ENCODE assay signal across 1 cellular context in the genomic region with DNA sequence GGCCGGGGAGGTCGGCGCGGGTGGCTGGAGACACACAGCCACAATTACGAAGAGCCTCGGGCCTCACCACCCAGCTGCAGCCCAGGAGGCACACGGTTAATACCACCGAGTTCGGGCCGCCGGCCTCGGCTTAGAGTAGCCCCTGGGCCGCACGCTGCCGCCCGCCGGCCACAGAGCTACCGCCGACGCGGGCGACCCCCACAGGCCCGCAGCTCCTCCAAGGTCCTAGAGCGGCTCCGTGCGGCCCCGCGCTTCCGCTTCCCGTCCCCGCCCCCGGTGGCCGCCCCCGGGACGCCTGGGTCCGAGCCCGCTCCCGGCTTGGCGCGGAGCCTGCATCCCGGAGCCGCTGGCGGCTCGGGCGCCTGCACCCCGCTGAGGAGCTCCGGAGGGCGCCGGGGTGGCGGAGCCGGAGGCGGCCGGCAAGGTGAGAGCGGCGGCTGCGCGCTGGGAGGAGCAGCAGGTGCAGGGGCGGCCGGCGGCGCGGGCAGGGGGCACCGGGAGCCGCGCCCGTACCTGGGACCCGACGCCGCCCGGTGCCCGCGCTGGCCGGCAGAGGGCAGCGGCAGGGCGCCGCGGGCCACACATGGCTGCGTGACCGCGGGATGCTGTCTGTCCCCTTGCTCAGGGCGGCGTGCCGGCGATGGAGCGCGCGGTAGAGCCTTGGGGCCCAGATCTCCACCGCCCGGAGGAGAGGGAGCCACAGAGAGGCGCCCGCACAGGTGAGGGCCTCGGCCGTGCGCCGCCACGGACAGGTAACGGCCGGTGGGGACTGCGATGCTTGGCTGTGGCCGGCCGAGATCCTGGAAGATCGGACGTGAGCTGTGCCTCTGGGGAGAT.
A peak's percentile ranks its signal among the peaks of the same experiment; 100 is the strongest.
TF ChIP-seq lines count a peak whose summit lies in the region.

A gene (plus strand): TSS at position 266 of the 837 bp plus-strand sequence. CDS start 375 bp downstream, at position 641.

TF ChIP-seq in HEK293, 187 proteins besides CTCF, POLR2A, EP300 and RAD21 (continued from another document and continues in another):
- TF ChIP-seq, protein P1, sequence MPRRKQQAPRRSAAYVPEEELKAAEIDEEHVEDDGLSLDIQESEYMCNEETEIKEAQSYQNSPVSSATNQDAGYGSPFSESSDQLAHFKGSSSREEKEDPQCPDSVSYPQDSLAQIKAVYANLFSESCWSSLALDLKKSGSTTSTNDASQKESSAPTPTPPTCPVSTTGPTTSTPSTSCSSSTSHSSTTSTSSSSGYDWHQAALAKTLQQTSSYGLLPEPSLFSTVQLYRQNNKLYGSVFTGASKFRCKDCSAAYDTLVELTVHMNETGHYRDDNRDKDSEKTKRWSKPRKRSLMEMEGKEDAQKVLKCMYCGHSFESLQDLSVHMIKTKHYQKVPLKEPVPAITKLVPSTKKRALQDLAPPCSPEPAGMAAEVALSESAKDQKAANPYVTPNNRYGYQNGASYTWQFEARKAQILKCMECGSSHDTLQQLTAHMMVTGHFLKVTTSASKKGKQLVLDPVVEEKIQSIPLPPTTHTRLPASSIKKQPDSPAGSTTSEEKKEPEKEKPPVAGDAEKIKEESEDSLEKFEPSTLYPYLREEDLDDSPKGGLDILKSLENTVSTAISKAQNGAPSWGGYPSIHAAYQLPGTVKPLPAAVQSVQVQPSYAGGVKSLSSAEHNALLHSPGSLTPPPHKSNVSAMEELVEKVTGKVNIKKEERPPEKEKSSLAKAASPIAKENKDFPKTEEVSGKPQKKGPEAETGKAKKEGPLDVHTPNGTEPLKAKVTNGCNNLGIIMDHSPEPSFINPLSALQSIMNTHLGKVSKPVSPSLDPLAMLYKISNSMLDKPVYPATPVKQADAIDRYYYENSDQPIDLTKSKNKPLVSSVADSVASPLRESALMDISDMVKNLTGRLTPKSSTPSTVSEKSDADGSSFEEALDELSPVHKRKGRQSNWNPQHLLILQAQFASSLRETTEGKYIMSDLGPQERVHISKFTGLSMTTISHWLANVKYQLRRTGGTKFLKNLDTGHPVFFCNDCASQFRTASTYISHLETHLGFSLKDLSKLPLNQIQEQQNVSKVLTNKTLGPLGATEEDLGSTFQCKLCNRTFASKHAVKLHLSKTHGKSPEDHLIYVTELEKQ (tag by site-specific recombination; IDR thresholded peaks at IDR 0.05; ENCODE audit: borderline replicate concordance), result no peak; the same call in 1 of the 2 replicates
- TF ChIP-seq ZNF48 (tag by site-specific recombination; IDR thresholded peaks at IDR 0.05), result no peak
- no peak for TF ChIP-seq ZNF423 (tag by site-specific recombination; IDR thresholded peaks at IDR 0.05)
- no peak for TF ChIP-seq ZNF664 (tag by site-specific recombination; IDR thresholded peaks at IDR 0.05)
- peak; percentile 55 for TF ChIP-seq SP7 (tag by site-specific recombination; IDR thresholded peaks at IDR 0.05)
- peak; percentile 84 for TF ChIP-seq SP3 (tag by site-specific recombination; IDR thresholded peaks at IDR 0.05)
- TF ChIP-seq ZNF785 (tag by site-specific recombination; IDR thresholded peaks at IDR 0.05), result peak; percentile 81; the same call in 1 of the 2 replicates
- TF ChIP-seq BCL11B (tag by site-specific recombination; IDR thresholded peaks at IDR 0.05; ENCODE audit: low read depth), result peak; percentile 37; the same call in 1 of the 2 replicates
- TF ChIP-seq ZNF391 (tag by site-specific recombination; IDR thresholded peaks at IDR 0.05; ENCODE audit: borderline replicate concordance, low read depth), result peak; percentile 80; the same call in 1 of the 2 replicates
- TF ChIP-seq OSR2 (tag by site-specific recombination; IDR thresholded peaks at IDR 0.05), result peak; percentile 53
- TF ChIP-seq GLIS1 (tag by site-specific recombination; IDR thresholded peaks at IDR 0.05), result peak; percentile 77
- TF ChIP-seq ZFP69B (tag by site-specific recombination; IDR thresholded peaks at IDR 0.05), result peak; percentile 69
- TF ChIP-seq ZNF350 (tag by site-specific recombination; IDR thresholded peaks at IDR 0.05), result no peak
- TF ChIP-seq, protein P2, sequence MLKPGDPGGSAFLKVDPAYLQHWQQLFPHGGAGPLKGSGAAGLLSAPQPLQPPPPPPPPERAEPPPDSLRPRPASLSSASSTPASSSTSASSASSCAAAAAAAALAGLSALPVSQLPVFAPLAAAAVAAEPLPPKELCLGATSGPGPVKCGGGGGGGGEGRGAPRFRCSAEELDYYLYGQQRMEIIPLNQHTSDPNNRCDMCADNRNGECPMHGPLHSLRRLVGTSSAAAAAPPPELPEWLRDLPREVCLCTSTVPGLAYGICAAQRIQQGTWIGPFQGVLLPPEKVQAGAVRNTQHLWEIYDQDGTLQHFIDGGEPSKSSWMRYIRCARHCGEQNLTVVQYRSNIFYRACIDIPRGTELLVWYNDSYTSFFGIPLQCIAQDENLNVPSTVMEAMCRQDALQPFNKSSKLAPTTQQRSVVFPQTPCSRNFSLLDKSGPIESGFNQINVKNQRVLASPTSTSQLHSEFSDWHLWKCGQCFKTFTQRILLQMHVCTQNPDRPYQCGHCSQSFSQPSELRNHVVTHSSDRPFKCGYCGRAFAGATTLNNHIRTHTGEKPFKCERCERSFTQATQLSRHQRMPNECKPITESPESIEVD (tag by site-specific recombination; IDR thresholded peaks at IDR 0.05), result no peak
- TF ChIP-seq, protein P3, sequence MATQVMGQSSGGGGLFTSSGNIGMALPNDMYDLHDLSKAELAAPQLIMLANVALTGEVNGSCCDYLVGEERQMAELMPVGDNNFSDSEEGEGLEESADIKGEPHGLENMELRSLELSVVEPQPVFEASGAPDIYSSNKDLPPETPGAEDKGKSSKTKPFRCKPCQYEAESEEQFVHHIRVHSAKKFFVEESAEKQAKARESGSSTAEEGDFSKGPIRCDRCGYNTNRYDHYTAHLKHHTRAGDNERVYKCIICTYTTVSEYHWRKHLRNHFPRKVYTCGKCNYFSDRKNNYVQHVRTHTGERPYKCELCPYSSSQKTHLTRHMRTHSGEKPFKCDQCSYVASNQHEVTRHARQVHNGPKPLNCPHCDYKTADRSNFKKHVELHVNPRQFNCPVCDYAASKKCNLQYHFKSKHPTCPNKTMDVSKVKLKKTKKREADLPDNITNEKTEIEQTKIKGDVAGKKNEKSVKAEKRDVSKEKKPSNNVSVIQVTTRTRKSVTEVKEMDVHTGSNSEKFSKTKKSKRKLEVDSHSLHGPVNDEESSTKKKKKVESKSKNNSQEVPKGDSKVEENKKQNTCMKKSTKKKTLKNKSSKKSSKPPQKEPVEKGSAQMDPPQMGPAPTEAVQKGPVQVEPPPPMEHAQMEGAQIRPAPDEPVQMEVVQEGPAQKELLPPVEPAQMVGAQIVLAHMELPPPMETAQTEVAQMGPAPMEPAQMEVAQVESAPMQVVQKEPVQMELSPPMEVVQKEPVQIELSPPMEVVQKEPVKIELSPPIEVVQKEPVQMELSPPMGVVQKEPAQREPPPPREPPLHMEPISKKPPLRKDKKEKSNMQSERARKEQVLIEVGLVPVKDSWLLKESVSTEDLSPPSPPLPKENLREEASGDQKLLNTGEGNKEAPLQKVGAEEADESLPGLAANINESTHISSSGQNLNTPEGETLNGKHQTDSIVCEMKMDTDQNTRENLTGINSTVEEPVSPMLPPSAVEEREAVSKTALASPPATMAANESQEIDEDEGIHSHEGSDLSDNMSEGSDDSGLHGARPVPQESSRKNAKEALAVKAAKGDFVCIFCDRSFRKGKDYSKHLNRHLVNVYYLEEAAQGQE (tag by site-specific recombination; IDR thresholded peaks at IDR 0.05), result no peak
- TF ChIP-seq ZNF174 (tag by site-specific recombination; IDR thresholded peaks at IDR 0.05), result no peak
- TF ChIP-seq, protein P4, sequence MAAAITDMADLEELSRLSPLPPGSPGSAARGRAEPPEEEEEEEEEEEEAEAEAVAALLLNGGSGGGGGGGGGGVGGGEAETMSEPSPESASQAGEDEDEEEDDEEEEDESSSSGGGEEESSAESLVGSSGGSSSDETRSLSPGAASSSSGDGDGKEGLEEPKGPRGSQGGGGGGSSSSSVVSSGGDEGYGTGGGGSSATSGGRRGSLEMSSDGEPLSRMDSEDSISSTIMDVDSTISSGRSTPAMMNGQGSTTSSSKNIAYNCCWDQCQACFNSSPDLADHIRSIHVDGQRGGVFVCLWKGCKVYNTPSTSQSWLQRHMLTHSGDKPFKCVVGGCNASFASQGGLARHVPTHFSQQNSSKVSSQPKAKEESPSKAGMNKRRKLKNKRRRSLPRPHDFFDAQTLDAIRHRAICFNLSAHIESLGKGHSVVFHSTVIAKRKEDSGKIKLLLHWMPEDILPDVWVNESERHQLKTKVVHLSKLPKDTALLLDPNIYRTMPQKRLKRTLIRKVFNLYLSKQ (tag by site-specific recombination; IDR thresholded peaks at IDR 0.05; ENCODE audit: borderline replicate concordance), result no peak
- peak; percentile 75 for TF ChIP-seq ZNF610 (tag by site-specific recombination; IDR thresholded peaks at IDR 0.05; ENCODE audit: borderline replicate concordance)
- TF ChIP-seq, protein P5, sequence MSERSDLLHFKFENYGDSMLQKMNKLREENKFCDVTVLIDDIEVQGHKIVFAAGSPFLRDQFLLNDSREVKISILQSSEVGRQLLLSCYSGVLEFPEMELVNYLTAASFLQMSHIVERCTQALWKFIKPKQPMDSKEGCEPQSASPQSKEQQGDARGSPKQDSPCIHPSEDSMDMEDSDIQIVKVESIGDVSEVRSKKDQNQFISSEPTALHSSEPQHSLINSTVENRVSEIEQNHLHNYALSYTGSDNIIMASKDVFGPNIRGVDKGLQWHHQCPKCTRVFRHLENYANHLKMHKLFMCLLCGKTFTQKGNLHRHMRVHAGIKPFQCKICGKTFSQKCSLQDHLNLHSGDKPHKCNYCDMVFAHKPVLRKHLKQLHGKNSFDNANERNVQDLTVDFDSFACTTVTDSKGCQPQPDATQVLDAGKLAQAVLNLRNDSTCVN (tag by site-specific recombination; optimal IDR thresholded peaks at IDR 0.05), result peak; percentile 92
- no peak for TF ChIP-seq ZNF426 (tag by site-specific recombination; IDR thresholded peaks at IDR 0.05)
- peak; percentile 70 for TF ChIP-seq ZNF629 (tag by site-specific recombination; IDR thresholded peaks at IDR 0.05)
- no peak for TF ChIP-seq ZNF473 (tag by site-specific recombination; IDR thresholded peaks at IDR 0.05)
- no peak for TF ChIP-seq SETDB1 (IDR thresholded peaks at IDR 0.05; ENCODE audit: insufficient read length, low read length)
- TF ChIP-seq ZNF366 (tag by site-specific recombination; conservative IDR thresholded peaks at IDR 0.05), result no peak
- TF ChIP-seq ZNF529 (tag by site-specific recombination; IDR thresholded peaks at IDR 0.05; ENCODE audit: insufficient replicate concordance), result no peak
- TF ChIP-seq GLIS2 (tag by site-specific recombination; IDR thresholded peaks at IDR 0.05), result peak; percentile 74
- TF ChIP-seq ZNF555 (tag by site-specific recombination; conservative IDR thresholded peaks at IDR 0.05), result no peak
- no peak for TF ChIP-seq ZNF274 (IDR thresholded peaks at IDR 0.05; ENCODE audit: low read length)
- no peak for TF ChIP-seq ZNF274 (tag by site-specific recombination; IDR thresholded peaks at IDR 0.05; ENCODE audit: borderline replicate concordance)
- 0 out of 2 replicates have a peak, but pooled peaks have one; percentile 29 for TF ChIP-seq GLI4 (tag by site-specific recombination; IDR thresholded peaks at IDR 0.05)
- TF ChIP-seq, protein P6, sequence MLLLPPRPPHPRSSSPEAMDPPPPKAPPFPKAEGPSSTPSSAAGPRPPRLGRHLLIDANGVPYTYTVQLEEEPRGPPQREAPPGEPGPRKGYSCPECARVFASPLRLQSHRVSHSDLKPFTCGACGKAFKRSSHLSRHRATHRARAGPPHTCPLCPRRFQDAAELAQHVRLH (tag by site-specific recombination; IDR thresholded peaks at IDR 0.05), result peak; percentile 44; the same call in 1 of the 2 replicates
- TF ChIP-seq, protein P7, sequence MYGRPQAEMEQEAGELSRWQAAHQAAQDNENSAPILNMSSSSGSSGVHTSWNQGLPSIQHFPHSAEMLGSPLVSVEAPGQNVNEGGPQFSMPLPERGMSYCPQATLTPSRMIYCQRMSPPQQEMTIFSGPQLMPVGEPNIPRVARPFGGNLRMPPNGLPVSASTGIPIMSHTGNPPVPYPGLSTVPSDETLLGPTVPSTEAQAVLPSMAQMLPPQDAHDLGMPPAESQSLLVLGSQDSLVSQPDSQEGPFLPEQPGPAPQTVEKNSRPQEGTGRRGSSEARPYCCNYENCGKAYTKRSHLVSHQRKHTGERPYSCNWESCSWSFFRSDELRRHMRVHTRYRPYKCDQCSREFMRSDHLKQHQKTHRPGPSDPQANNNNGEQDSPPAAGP (tag by site-specific recombination; IDR thresholded peaks at IDR 0.05), result peak; percentile 94
- peak; percentile 70; the same call in 1 of the 2 replicates for TF ChIP-seq ZBTB20 (tag by site-specific recombination; IDR thresholded peaks at IDR 0.05)
- TF ChIP-seq IKZF3 (tag by site-specific recombination; IDR thresholded peaks at IDR 0.05), result peak; percentile 95
- peak; percentile 84 for TF ChIP-seq ZNF2 (tag by site-specific recombination; IDR thresholded peaks at IDR 0.05)
- TF ChIP-seq, protein P8, sequence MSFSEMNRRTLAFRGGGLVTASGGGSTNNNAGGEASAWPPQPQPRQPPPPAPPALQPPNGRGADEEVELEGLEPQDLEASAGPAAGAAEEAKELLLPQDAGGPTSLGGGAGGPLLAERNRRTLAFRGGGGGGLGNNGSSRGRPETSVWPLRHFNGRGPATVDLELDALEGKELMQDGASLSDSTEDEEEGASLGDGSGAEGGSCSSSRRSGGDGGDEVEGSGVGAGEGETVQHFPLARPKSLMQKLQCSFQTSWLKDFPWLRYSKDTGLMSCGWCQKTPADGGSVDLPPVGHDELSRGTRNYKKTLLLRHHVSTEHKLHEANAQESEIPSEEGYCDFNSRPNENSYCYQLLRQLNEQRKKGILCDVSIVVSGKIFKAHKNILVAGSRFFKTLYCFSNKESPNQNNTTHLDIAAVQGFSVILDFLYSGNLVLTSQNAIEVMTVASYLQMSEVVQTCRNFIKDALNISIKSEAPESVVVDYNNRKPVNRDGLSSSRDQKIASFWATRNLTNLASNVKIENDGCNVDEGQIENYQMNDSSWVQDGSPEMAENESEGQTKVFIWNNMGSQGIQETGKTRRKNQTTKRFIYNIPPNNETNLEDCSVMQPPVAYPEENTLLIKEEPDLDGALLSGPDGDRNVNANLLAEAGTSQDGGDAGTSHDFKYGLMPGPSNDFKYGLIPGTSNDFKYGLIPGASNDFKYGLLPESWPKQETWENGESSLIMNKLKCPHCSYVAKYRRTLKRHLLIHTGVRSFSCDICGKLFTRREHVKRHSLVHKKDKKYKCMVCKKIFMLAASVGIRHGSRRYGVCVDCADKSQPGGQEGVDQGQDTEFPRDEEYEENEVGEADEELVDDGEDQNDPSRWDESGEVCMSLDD (tag by site-specific recombination; IDR thresholded peaks at IDR 0.05), result no peak
- no peak for TF ChIP-seq ZNF37A (tag by site-specific recombination; IDR thresholded peaks at IDR 0.05)
- TF ChIP-seq, protein P9, sequence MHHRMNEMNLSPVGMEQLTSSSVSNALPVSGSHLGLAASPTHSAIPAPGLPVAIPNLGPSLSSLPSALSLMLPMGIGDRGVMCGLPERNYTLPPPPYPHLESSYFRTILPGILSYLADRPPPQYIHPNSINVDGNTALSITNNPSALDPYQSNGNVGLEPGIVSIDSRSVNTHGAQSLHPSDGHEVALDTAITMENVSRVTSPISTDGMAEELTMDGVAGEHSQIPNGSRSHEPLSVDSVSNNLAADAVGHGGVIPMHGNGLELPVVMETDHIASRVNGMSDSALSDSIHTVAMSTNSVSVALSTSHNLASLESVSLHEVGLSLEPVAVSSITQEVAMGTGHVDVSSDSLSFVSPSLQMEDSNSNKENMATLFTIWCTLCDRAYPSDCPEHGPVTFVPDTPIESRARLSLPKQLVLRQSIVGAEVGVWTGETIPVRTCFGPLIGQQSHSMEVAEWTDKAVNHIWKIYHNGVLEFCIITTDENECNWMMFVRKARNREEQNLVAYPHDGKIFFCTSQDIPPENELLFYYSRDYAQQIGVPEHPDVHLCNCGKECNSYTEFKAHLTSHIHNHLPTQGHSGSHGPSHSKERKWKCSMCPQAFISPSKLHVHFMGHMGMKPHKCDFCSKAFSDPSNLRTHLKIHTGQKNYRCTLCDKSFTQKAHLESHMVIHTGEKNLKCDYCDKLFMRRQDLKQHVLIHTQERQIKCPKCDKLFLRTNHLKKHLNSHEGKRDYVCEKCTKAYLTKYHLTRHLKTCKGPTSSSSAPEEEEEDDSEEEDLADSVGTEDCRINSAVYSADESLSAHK (tag by site-specific recombination; IDR thresholded peaks at IDR 0.05), result peak; percentile 60
- no peak for TF ChIP-seq ZNF549 (tag by site-specific recombination; IDR thresholded peaks at IDR 0.05)
